In the genomic region with DNA sequence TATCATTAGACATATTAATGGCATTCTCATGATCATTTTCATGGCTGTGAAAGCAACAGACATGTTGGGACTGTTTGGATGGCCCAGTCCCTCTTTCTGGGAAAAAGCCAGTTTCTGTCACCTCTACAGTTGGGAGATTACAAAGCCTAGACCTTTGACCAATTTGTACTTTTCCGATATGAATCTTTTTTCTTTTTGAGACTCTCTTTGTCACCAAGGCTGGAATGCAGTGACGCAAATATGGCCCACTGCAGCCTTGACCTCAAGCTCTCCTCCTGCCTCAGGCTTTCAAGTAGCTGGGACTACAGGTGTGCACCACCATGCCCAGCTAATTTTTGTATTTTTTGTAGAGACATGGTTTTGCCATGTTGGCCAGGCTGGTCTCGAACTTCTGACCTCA, we compare ENCODE assay signal across 22 cellular contexts.
"Had no signal": no experiment of that assay in that cellular context is flagged by ENCODE, and none has a peak within 500 bp of the region (broad histone marks: within the 10 kb centered on the region; RNA-seq: fewer than 3 reads in every experiment).

No MANE protein-coding gene starts in this region.

- H3K27me3 ChIP-seq: SJCRH30 had no signal

- ATAC-seq: K562, Panc1, SK-N-SH treated with all-trans-retinoic acid at 6 μM for 48 hours had no signal

- DNase-seq: Kasumi-1, MM.1S, NCI-H1092 treated with DMSO at 0.1 percent for 48 hours, NCI-H1436, NCI-H187, NCI-H2029, NCI-H2081 treated with DMSO at 0.1 percent for 48 hours, NCI-H2171, NCI-H226, NCI-H446, NCI-H510A, NCI-H524 treated with DMSO at 0.1 percent for 48 hours, NCI-H69, NCI-H774, SHP77 treated with DMSO at 0.1 percent for 48 hours, SJCRH30, T-helper 1 cell had no signal

- H3K36me3 ChIP-seq: SJCRH30 had no signal

- H3K4me1 ChIP-seq: SJCRH30 had no signal

- H3K27ac ChIP-seq: KMS-11, RWPE1, SJCRH30 had no signal

- H3K9ac ChIP-seq: KMS-11 had no signal

- H3K4me3 ChIP-seq: K562, SJCRH30 had no signal

- H3K4me2 ChIP-seq: KMS-11 had no signal

- FAIRE-seq: K562 had no signal

- H3K9me3 ChIP-seq: SJCRH30 had no signal
